1 cellular context compared by ENCODE assay signal in the genomic region with DNA sequence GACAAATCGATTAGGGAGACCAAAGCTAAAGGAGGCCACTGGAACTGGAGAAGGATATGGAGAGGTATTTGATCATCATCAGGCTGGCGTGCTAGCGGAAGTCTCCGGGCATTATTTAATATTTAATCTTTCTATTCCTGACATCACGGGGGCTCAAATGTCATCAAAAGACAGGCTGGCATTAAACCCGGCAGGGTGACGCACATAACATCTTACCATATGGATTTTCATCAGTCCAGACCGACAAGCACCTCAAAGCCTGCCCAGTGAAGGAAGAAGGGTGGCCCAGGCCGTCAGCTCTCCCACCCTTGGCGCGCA.
TF ChIP-seq lines count a peak whose summit lies in the region.

No MANE protein-coding gene starts in this region.

TF ChIP-seq in IMR-90, 13 proteins besides CTCF, POLR2A, EP300 and RAD21:
- TF ChIP-seq MAFK (IDR thresholded peaks at IDR 0.05; ENCODE audit: low read depth, low read length) (no peak), BHLHE40 (IDR thresholded peaks at IDR 0.05; ENCODE audit: low read depth, low read length) (no peak), MXI1 (IDR thresholded peaks at IDR 0.05; ENCODE audit: borderline replicate concordance, low read depth, low read length) (no peak), RCOR1 (IDR thresholded peaks at IDR 0.05; ENCODE audit: insufficient replicate concordance, low read length) (no peak), RFX5 (IDR thresholded peaks at IDR 0.05; ENCODE audit: low read depth, low read length) (no peak), MAZ (IDR thresholded peaks at IDR 0.05; ENCODE audit: borderline replicate concordance, low read depth, low read length) (no peak), CEBPB (IDR thresholded peaks at IDR 0.05; ENCODE audit: low read depth, low read length) (no peak), NFE2L2 (IDR thresholded peaks at IDR 0.05; ENCODE audit: low read depth, low read length) (no peak)
- TF ChIP-seq, protein P1, sequence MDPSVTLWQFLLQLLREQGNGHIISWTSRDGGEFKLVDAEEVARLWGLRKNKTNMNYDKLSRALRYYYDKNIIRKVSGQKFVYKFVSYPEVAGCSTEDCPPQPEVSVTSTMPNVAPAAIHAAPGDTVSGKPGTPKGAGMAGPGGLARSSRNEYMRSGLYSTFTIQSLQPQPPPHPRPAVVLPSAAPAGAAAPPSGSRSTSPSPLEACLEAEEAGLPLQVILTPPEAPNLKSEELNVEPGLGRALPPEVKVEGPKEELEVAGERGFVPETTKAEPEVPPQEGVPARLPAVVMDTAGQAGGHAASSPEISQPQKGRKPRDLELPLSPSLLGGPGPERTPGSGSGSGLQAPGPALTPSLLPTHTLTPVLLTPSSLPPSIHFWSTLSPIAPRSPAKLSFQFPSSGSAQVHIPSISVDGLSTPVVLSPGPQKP (IDR thresholded peaks at IDR 0.05; ENCODE audit: borderline replicate concordance, low read depth, low read length), result no peak
- TF ChIP-seq, protein P2, sequence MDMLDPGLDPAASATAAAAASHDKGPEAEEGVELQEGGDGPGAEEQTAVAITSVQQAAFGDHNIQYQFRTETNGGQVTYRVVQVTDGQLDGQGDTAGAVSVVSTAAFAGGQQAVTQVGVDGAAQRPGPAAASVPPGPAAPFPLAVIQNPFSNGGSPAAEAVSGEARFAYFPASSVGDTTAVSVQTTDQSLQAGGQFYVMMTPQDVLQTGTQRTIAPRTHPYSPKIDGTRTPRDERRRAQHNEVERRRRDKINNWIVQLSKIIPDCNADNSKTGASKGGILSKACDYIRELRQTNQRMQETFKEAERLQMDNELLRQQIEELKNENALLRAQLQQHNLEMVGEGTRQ (IDR thresholded peaks at IDR 0.05; ENCODE audit: low read depth, low read length), result no peak
